3 cellular contexts compared by ENCODE assay signal in the genomic region with DNA sequence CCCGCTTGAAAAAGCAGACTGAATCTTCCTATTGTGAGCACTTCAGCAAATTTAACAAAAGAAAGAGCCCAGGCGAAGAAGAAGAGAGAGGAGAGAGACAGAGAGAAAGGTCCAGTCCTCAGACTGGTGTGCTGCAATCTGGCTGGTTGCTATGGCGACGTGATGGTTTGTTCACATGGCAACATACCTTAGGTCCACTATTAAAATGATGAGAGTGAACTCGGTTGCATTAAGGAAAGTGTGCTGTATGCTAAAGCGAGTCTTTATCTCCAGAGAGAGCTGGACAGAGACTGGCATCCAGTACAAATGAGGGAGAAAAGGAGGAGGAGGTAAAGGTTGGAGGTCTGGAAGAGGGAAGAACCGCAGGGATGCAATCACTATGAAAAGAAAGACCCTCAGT.
TF ChIP-seq lines count a peak whose summit lies in the region.

No MANE protein-coding gene starts in this region.

TF ChIP-seq in GM23338, 12 proteins besides CTCF, POLR2A, EP300 and RAD21 (continued from another document):
- TF ChIP-seq, protein P1, sequence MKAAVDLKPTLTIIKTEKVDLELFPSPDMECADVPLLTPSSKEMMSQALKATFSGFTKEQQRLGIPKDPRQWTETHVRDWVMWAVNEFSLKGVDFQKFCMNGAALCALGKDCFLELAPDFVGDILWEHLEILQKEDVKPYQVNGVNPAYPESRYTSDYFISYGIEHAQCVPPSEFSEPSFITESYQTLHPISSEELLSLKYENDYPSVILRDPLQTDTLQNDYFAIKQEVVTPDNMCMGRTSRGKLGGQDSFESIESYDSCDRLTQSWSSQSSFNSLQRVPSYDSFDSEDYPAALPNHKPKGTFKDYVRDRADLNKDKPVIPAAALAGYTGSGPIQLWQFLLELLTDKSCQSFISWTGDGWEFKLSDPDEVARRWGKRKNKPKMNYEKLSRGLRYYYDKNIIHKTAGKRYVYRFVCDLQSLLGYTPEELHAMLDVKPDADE (IDR thresholded peaks at IDR 0.05) = no peak
- TF ChIP-seq EZH2phosphoT487 (IDR thresholded peaks at IDR 0.05; ENCODE audit: unreplicated experiment) (no peak), ZNF331 (CRISPR knock-in tag; IDR thresholded peaks at IDR 0.05; ENCODE audit: low read depth) (no peak), JUNB (IDR thresholded peaks at IDR 0.05; ENCODE audit: unreplicated experiment) (no peak)
- TF ChIP-seq, protein P2, sequence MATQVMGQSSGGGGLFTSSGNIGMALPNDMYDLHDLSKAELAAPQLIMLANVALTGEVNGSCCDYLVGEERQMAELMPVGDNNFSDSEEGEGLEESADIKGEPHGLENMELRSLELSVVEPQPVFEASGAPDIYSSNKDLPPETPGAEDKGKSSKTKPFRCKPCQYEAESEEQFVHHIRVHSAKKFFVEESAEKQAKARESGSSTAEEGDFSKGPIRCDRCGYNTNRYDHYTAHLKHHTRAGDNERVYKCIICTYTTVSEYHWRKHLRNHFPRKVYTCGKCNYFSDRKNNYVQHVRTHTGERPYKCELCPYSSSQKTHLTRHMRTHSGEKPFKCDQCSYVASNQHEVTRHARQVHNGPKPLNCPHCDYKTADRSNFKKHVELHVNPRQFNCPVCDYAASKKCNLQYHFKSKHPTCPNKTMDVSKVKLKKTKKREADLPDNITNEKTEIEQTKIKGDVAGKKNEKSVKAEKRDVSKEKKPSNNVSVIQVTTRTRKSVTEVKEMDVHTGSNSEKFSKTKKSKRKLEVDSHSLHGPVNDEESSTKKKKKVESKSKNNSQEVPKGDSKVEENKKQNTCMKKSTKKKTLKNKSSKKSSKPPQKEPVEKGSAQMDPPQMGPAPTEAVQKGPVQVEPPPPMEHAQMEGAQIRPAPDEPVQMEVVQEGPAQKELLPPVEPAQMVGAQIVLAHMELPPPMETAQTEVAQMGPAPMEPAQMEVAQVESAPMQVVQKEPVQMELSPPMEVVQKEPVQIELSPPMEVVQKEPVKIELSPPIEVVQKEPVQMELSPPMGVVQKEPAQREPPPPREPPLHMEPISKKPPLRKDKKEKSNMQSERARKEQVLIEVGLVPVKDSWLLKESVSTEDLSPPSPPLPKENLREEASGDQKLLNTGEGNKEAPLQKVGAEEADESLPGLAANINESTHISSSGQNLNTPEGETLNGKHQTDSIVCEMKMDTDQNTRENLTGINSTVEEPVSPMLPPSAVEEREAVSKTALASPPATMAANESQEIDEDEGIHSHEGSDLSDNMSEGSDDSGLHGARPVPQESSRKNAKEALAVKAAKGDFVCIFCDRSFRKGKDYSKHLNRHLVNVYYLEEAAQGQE (IDR thresholded peaks at IDR 0.05; ENCODE audit: unreplicated experiment) = no peak

TF ChIP-seq in GM12878, 131 proteins besides CTCF, POLR2A, EP300 and RAD21 (continued from another document):
- TF ChIP-seq MTA2 (IDR thresholded peaks at IDR 0.05; ENCODE audit: low read depth) (no peak), BACH1 (IDR thresholded peaks at IDR 0.05; ENCODE audit: borderline replicate concordance) (no peak), MTA3 (IDR thresholded peaks at IDR 0.05; ENCODE audit: borderline replicate concordance, low read length) (no peak), SREBF1 (IDR thresholded peaks at IDR 0.05; ENCODE audit: low read length) (no peak)
- TF ChIP-seq, protein P3, sequence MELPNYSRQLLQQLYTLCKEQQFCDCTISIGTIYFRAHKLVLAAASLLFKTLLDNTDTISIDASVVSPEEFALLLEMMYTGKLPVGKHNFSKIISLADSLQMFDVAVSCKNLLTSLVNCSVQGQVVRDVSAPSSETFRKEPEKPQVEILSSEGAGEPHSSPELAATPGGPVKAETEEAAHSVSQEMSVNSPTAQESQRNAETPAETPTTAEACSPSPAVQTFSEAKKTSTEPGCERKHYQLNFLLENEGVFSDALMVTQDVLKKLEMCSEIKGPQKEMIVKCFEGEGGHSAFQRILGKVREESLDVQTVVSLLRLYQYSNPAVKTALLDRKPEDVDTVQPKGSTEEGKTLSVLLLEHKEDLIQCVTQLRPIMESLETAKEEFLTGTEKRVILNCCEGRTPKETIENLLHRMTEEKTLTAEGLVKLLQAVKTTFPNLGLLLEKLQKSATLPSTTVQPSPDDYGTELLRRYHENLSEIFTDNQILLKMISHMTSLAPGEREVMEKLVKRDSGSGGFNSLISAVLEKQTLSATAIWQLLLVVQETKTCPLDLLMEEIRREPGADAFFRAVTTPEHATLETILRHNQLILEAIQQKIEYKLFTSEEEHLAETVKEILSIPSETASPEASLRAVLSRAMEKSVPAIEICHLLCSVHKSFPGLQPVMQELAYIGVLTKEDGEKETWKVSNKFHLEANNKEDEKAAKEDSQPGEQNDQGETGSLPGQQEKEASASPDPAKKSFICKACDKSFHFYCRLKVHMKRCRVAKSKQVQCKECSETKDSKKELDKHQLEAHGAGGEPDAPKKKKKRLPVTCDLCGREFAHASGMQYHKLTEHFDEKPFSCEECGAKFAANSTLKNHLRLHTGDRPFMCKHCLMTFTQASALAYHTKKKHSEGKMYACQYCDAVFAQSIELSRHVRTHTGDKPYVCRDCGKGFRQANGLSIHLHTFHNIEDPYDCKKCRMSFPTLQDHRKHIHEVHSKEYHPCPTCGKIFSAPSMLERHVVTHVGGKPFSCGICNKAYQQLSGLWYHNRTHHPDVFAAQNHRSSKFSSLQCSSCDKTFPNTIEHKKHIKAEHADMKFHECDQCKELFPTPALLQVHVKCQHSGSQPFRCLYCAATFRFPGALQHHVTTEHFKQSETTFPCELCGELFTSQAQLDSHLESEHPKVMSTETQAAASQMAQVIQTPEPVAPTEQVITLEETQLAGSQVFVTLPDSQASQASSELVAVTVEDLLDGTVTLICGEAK (IDR thresholded peaks at IDR 0.05; ENCODE audit: borderline replicate concordance) = no peak

TF ChIP-seq in neural cell, 6 proteins besides CTCF, POLR2A, EP300 and RAD21 (continued from another document):
- TF ChIP-seq, protein P2 (IDR thresholded peaks at IDR 0.05; ENCODE audit: borderline replicate concordance) = peak; percentile 70
